Comparison of ENCODE assay signal across 16 cellular contexts in the genomic region with DNA sequence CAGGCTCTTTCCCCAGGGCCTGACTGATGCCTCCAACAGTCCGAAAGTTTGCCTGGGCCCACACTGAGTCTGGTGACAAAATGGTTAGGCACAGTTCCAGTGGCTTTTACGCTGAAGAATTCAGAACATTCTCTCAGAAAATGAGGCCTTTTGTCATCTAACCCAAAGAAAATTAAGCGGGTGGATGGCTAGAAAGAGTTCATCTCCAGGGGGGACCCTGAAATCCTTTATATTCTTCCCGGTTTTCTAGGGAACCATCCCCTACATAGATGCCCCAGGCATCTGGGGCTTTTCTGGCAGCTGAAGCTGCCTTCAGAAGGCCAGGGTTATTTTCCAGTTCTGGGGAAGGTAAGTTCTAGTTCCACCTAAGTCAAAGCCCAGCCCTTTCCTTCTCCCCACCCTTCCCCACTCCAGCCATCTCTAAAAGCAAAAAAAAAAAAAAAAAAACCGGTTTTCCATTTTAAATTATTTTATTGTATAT. TPM values are rescaled to one million over a fixed set of nuclear protein-coding genes. Genes with fewer than 3 reads are reported as not detected.
DNase-seq lines count a peak whose midpoint lies in the region; ATAC-seq and TF ChIP-seq lines count a peak whose summit lies in the region.
"Had no signal": no experiment of that assay in that cellular context is flagged by ENCODE, and none has a peak within 500 bp of the region (broad histone marks: within the 10 kb centered on the region; RNA-seq: fewer than 3 reads in every experiment).

No MANE protein-coding gene starts in this region.

- intact Hi-C loops in PC-3 (cut with micrococcal nuclease): loop anchor here (10.0 kb wide), 1 partner anchor 79 kb away; no protein-coding TSS in a partner anchor
- intact Hi-C loops in prostate gland (cut with DNase I): no loop called here

- H3K79me2 ChIP-seq in PC-3 (ENCODE audit: low read length): no peaks in the 10 kb centered on the region

- 74% methylated on average over 5 of the region's 5 CpGs for WGBS in prostate gland

- BruUV-seq in PC-3 (replicated peaks; lab: Mats Ljungman, UMichigan): no TSS peak

- DNase-seq in PC-3 (no peak), prostate gland (ENCODE audit: low spot score) (no peak), Kasumi-1 (lab: John Stamatoyannopoulos, UW) (no peak), endothelial cell (ENCODE audit: low spot score) (no peak)
- no peak for DNase-seq in stimulated activated CD4-positive, alpha-beta T cell treated with anti-CD3 and anti-CD28 coated beads, Interleukin-2, amount 100 ng/mL, for 48 hours
- DNase-seq in stimulated activated CD4-positive, alpha-beta T cell treated with anti-CD3 and anti-CD28 coated beads, Interleukin-12 subunit alpha, Interleukin-12 subunit beta, amount 100 ng/mL, for 4 hours: no peak
- DNase-seq: NK-92 treated with Interleukin-12 subunit alpha and Interleukin-12 subunit beta, amount 100 ng/mL, for 24 hours; SK-N-SH; stimulated activated CD4-positive, alpha-beta T cell treated with anti-CD3 and anti-CD28 coated beads, Interleukin-4, amount 100 ng/mL, for 24 hours; stimulated activated naive CD4-positive, alpha-beta T cell had no signal

- H3K27ac Mint-ChIP-seq in endothelial cell (ENCODE audit: unreplicated experiment): no peak overlapping the region
- H3K27ac Mint-ChIP-seq: activated naive CD4-positive, alpha-beta T cell treated with anti-CD3 and anti-CD28 coated beads, Interleukin-2, amount 50 U/mL, for 72 hours; CD14-positive monocyte; dendritic cell treated with granulocyte-macrophage colony-stimulating factor and Interleukin-4, amounts not matched to agents 40 ng/mL and 50 ng/mL, for 4 days had no signal

- peaks cover 13% of the 10 kb centered on the region for H3K27me3 Mint-ChIP-seq in endothelial cell (ENCODE audit: unreplicated experiment)

- no peaks in the 10 kb centered on the region for H3K9me3 ChIP-seq in BLaER1 treated with 17β-estradiol and CSF1 and Interleukin-3, amounts not matched to agents 10 nM and 100 nM (replicated peaks in 1 of 11)
- no peaks in the 10 kb centered on the region for H3K9me3 ChIP-seq in PC-3 (ENCODE audit: low read length)
- no peaks in the 10 kb centered on the region for H3K9me3 ChIP-seq in iPS-15b (ENCODE audit: control insufficient read depth, insufficient read depth, low read length)
- no peaks in the 10 kb centered on the region for H3K9me3 ChIP-seq in prostate gland
- H3K9me3 ChIP-seq: pancreas, SK-N-SH had no signal

- peak overlapping the region in 4 of 10 experiments; percentile 69 to 82 (median 72); a peak in 5 of 20 replicates for H3K4me3 ChIP-seq in BLaER1 treated with 17β-estradiol and CSF1 and Interleukin-3, amounts not matched to agents 10 nM and 100 nM
- no peak overlapping the region for H3K4me3 ChIP-seq in PC-3 (ENCODE audit: low read length)
- H3K4me3 ChIP-seq in iPS-15b (ENCODE audit: low read depth, low read length): peak overlapping the region; percentile 22
- peak overlapping the region in 1 of 2 donors; percentile 79 for H3K4me3 ChIP-seq in prostate gland

- no peak overlapping the region for H3K4me3 Mint-ChIP-seq in endothelial cell (ENCODE audit: unreplicated experiment)

- peaks cover 12% of the 10 kb centered on the region for H3K36me3 Mint-ChIP-seq in endothelial cell (ENCODE audit: low read depth, unreplicated experiment)

- H3K4me1 Mint-ChIP-seq in endothelial cell (ENCODE audit: unreplicated experiment): peaks cover 9% of the 10 kb centered on the region

- H3K9ac ChIP-seq in BLaER1 treated with 17β-estradiol and CSF1 and Interleukin-3, amounts not matched to agents 10 nM and 100 nM: peak overlapping the region in 6 of 11 experiments; percentile 71 to 82 (median 78); a peak in 8 of 22 replicates
- peak overlapping the region; percentile 82; the same call in 1 of the 2 replicates for H3K9ac ChIP-seq in PC-3 (ENCODE audit: low read length)
- no peak overlapping the region for H3K9ac ChIP-seq in iPS-15b (ENCODE audit: low read depth, low read length)
- H3K9ac ChIP-seq: SK-N-SH had no signal

- CTCF ChIA-PET in PC-3 (lab: Charles Lee): no interaction called here

- TF ChIP-seq POLR2A in prostate gland (IDR thresholded peaks at IDR 0.05): no peak

- peak overlapping the region; percentile 94 to 99 (median 99) for H3K4me2 ChIP-seq in BLaER1 treated with 17β-estradiol and CSF1 and Interleukin-3, amounts not matched to agents 10 nM and 100 nM
- peak overlapping the region; percentile 83; the same call in 1 of the 2 replicates for H3K4me2 ChIP-seq in PC-3 (ENCODE audit: low read length)
- H3K4me2 ChIP-seq: SK-N-SH had no signal

- H3K36me3 ChIP-seq in BLaER1 treated with 17β-estradiol and CSF1 and Interleukin-3, amounts not matched to agents 10 nM and 100 nM: peaks cover 13 to 38% (median 24%) of the 10 kb centered on the region in 11 experiments; a peak in 18 of 22 replicates
- peaks cover 21% of the 10 kb centered on the region; the same call in 1 of the 2 replicates for H3K36me3 ChIP-seq in PC-3 (ENCODE audit: low read depth, low read length)
- H3K36me3 ChIP-seq in iPS-15b (ENCODE audit: control insufficient read depth, insufficient read depth, low read length): peaks cover 10% of the 10 kb centered on the region
- H3K36me3 ChIP-seq in prostate gland: no peaks in the 10 kb centered on the region

- no peaks in the 10 kb centered on the region for H3K9me2 ChIP-seq in PC-3 (replicated peaks; ENCODE audit: low read length)
- H3K9me2 ChIP-seq: SK-N-SH had no signal

- H3K9me3 Mint-ChIP-seq in endothelial cell (ENCODE audit: unreplicated experiment): no peaks in the 10 kb centered on the region
- H3K9me3 Mint-ChIP-seq: activated naive CD4-positive, alpha-beta T cell treated with anti-CD3 and anti-CD28 coated beads, Interleukin-2, amount 50 U/mL, for 72 hours; dendritic cell treated with granulocyte-macrophage colony-stimulating factor and Interleukin-4, amounts not matched to agents 40 ng/mL and 50 ng/mL, for 4 days had no signal

- H3K27me3 ChIP-seq in BLaER1 treated with 17β-estradiol and CSF1 and Interleukin-3, amounts not matched to agents 10 nM and 100 nM: peaks cover 21 to 33% (median 27%) of the 10 kb centered on the region in 11 experiments
- H3K27me3 ChIP-seq in PC-3 (ENCODE audit: low read length): no peaks in the 10 kb centered on the region
- H3K27me3 ChIP-seq in iPS-15b (ENCODE audit: control insufficient read depth, insufficient read depth, low read length): peaks cover 11% of the 10 kb centered on the region
- no peaks in the 10 kb centered on the region for H3K27me3 ChIP-seq in prostate gland (replicated peaks; ENCODE audit: insufficient read depth)
- H3K27me3 ChIP-seq: pancreas had no signal

- POLR2A ChIA-PET in PC-3 (lab: Charles Lee; ENCODE audit: unreplicated experiment): no interaction called here

- H3F3A ChIP-seq in PC-3 (ENCODE audit: low read length, unreplicated experiment): no peaks in the 10 kb centered on the region

- TF ChIP-seq CTCF in PC-3 (conservative IDR thresholded peaks at IDR 0.05; ENCODE audit: low read depth, low read length) (no peak), prostate gland (IDR thresholded peaks at IDR 0.05) (no peak), endothelial cell (IDR thresholded peaks at IDR 0.05; ENCODE audit: unreplicated experiment) (no peak)

- no peak overlapping the region for H2AFZ ChIP-seq in PC-3 (ENCODE audit: low read length)

- H4K20me1 ChIP-seq in BLaER1 treated with 17β-estradiol and CSF1 and Interleukin-3, amounts not matched to agents 10 nM and 100 nM: peaks cover 43 to 82% (median 60%) of the 10 kb centered on the region in 11 experiments; a peak in 21 of 22 replicates
- peaks cover 12% of the 10 kb centered on the region; the same call in 1 of the 2 replicates for H4K20me1 ChIP-seq in PC-3 (ENCODE audit: low read length)

- no peak overlapping the region; a peak in 1 of 22 replicates for H3K27ac ChIP-seq in BLaER1 treated with 17β-estradiol and CSF1 and Interleukin-3, amounts not matched to agents 10 nM and 100 nM
- no peak overlapping the region for H3K27ac ChIP-seq in PC-3 (ENCODE audit: low read length)
- peak overlapping the region; percentile 92 to 95 for H3K27ac ChIP-seq in prostate gland

- peaks cover 52 to 94% (median 82%) of the 10 kb centered on the region in 10 experiments for H3K4me1 ChIP-seq in BLaER1 treated with 17β-estradiol and CSF1 and Interleukin-3, amounts not matched to agents 10 nM and 100 nM
- H3K4me1 ChIP-seq in PC-3 (ENCODE audit: insufficient read depth, low read length) (peaks cover 17% of the 10 kb centered on the region), iPS-15b (ENCODE audit: control insufficient read depth, insufficient read depth, low read length) (peaks cover 17% of the 10 kb centered on the region), prostate gland (replicated peaks) (peaks cover 22% of the 10 kb centered on the region)

- ATAC-seq in PC-3: no peak
- ATAC-seq: activated naive CD4-positive, alpha-beta T cell treated with anti-CD3 and anti-CD28 coated beads, Interleukin-2, amount 50 U/mL, for 72 hours; pancreas had no signal

RNA-seq across cellular contexts. Expression of gene RASD1, which starts 2.2 kb away (rescaled TPM):
- total RNA-seq in PC-3 (2014; rRNA removed): 59.0 and 82.6 TPM in 2 replicates
- total RNA-seq in prostate gland: 100 to 1,000 TPM; 124 to 175 TPM
- total RNA-seq in endothelial cell (ENCODE audit: unreplicated experiment): 0.31 TPM

RNA-seq across cellular contexts. Expression of gene MED9, which starts 17.2 kb away (rescaled TPM):
- total RNA-seq in PC-3 (2014; rRNA removed) (21.9 and 28.3 TPM in 2 replicates), prostate gland (10 to 100 TPM; 27.8 to 31.7 TPM), endothelial cell (ENCODE audit: unreplicated experiment) (14.2 TPM)

Comparison
In these comparisons a context has a peak if more than half of its experiments do, and no peak if none do; other contexts are left out.
1. H3K27ac ChIP-seq: peak in prostate gland (2 of 2); none in BLaER1 treated with 17β-estradiol and CSF1 and Interleukin-3, amounts not matched to agents 10 nM and 100 nM (0 of 11) and PC-3 (single experiment).
2. RNA of gene RASD1, which starts 2.2 kb away (total RNA-seq): 124 to 175 TPM in prostate gland and 59.0 to 82.6 TPM in PC-3; 0.31 TPM in endothelial cell (single experiment); every median in the first group is over 10 times any median in the second.